11 cellular contexts compared by ENCODE assay signal in the genomic region with DNA sequence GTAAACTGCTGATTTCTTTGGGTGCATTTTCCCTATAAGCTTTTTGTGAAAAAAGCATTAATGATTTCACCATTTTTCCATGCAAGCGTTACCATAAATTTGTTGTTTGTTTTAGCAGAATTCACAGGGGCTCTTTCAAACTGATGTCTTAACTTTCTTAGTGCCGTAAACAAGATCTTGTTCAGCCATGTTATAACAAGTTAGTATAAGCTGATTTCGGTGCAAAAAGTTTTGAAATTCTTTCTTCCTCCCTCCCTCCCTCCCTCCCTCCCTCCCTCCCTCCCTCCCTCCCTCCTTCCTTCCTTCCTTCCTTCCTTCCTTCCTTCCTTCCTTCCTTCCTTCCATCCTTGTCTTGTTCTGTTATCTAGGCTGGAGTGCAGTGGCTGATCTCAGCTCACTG.
"Had no signal": no experiment of that assay in that cellular context is flagged by ENCODE, and none has a peak within 500 bp of the region (broad histone marks: within the 10 kb centered on the region; RNA-seq: fewer than 3 reads in every experiment).

No MANE protein-coding gene starts in this region.

- DNase-seq: GM23248, GOT3, H7, H9, HCEC 1CT, HFFc6 had no signal

- H3K27ac ChIP-seq: GM23248 had no signal

- H3K9ac ChIP-seq: GM23248 had no signal

- H3K36me3 ChIP-seq: HAP-1 had no signal

- FAIRE-seq: H1, H54 had no signal

- ATAC-seq: GM23338, HCT116 had no signal

- H3K9me3 ChIP-seq: HAP-1 had no signal

- H2AFZ ChIP-seq: GM23248, GM23338 had no signal

- H3K4me2 ChIP-seq: GM23338 had no signal

- H3K4me3 ChIP-seq: GM23248, GM23338, HAP-1 had no signal

- H3K4me1 ChIP-seq: HAP-1 had no signal
